ENCODE assay signal across 21 cellular contexts in genomic region chr10:97961979-97962378, GRCh38.
A peak's percentile ranks its signal among the peaks of the same experiment; 100 is the strongest.
DNase-seq lines count a peak whose midpoint lies in the region; ATAC-seq and TF ChIP-seq lines count a peak whose summit lies in the region.
"Had no signal": no experiment of that assay in that cellular context is flagged by ENCODE, and none has a peak within 500 bp of the region (broad histone marks: within the 10 kb centered on the region; RNA-seq: fewer than 3 reads in every experiment).

No MANE protein-coding gene starts in this region.

- no peak overlapping the region for H3K27ac ChIP-seq in lung (ENCODE audit: low read depth in 1 of 2, low read length in 1 of 2)

- no peaks in the 10 kb centered on the region for H3K36me3 Mint-ChIP-seq in MCF 10A (ENCODE audit: insufficient read depth, unreplicated experiment)
- H3K36me3 Mint-ChIP-seq: CD14-positive monocyte had no signal

- H3K9me3 Mint-ChIP-seq in MCF 10A (ENCODE audit: unreplicated experiment): no peaks in the 10 kb centered on the region
- H3K9me3 Mint-ChIP-seq: CD14-positive monocyte; GM23338; T-helper 1 cell treated with Interleukin-12 subunit alpha and Interleukin-12 subunit beta and Interleukin-4 antibody, amounts not matched to agents 30 μg/mL and 1 μg/mL, for 36 hours had no signal

- H3K27me3 Mint-ChIP-seq in MCF 10A (ENCODE audit: insufficient read depth, unreplicated experiment): peaks cover 91% of the 10 kb centered on the region

- ATAC-seq in lung (ENCODE audit: insufficient read depth, low FRiP score): no peak
- ATAC-seq in left lobe of liver: no peak
- no peak for ATAC-seq in GM21360 (IDR thresholded peaks at IDR 0.05; ENCODE audit: unreplicated experiment)
- ATAC-seq: GM12878, GM23338, HepG2 had no signal

- no peak overlapping the region for H3K27ac Mint-ChIP-seq in MCF 10A (ENCODE audit: low read depth, unreplicated experiment)
- H3K27ac Mint-ChIP-seq: CD14-positive monocyte; GM23338; T-helper 1 cell treated with Interleukin-12 subunit alpha and Interleukin-12 subunit beta and Interleukin-4 antibody, amounts not matched to agents 30 μg/mL and 1 μg/mL, for 36 hours had no signal

- H3K36me3 ChIP-seq in lung (ENCODE audit: control insufficient read depth in 2 of 2, insufficient read depth in 2 of 2, low read length in 2 of 2): no peaks in the 10 kb centered on the region

- H3K27me3 ChIP-seq in lung (ENCODE audit: control insufficient read depth, insufficient read depth): peaks cover 4% of the 10 kb centered on the region

- H3K4me1 Mint-ChIP-seq in MCF 10A (ENCODE audit: insufficient read depth, unreplicated experiment): no peaks in the 10 kb centered on the region
- H3K4me1 Mint-ChIP-seq: CD14-positive monocyte had no signal

- BruUV-seq in MCF 10A (replicated peaks; lab: Mats Ljungman, UMichigan): no TSS peak

- no peaks in the 10 kb centered on the region for H3K9me3 ChIP-seq in lung (ENCODE audit: control insufficient read depth in 2 of 2, insufficient read depth in 1 of 2, low read length in 1 of 2)

- DNase-seq in Daoy (ENCODE audit: low read depth) (peak; percentile 59), NCI-H69 (lab: John Stamatoyannopoulos, UW) (peak; percentile 34), lung (ENCODE audit: low spot score) (peak; percentile 65), left lobe of liver (ENCODE audit: low spot score) (no peak), MCF 10A (ENCODE audit: unreplicated experiment) (no peak)
- DNase-seq in Jurkat, Clone E6-1 (ENCODE audit: low read depth, low spot score): peak; percentile 3
- DNase-seq: ACHN, AML-193, DMS79, GDM1, Karpas-422, NCI-H1105, NCI-H2171, NCI-H524 treated with DMSO at 0.1 percent for 48 hours, RPMI8226 had no signal

- 48 to 66% methylated on average over 7 of the region's 7 CpGs for WGBS in lung, 2 donors

- POLR2A ChIA-PET in MCF 10A (lab: Yijun Ruan, JAX): no interaction called here

- no peak overlapping the region for H3K4me3 ChIP-seq in Jurkat, Clone E6-1 (ENCODE audit: low read length)
- no peak overlapping the region for H3K4me3 ChIP-seq in lung
- H3K4me3 ChIP-seq: GM12878, GM23338 had no signal

- intact Hi-C loops in MCF 10A (cut with micrococcal nuclease): no loop called here

- CTCF ChIA-PET in MCF 10A (lab: Yijun Ruan, JAX): no interaction called here

- no peaks in the 10 kb centered on the region for H3K4me1 ChIP-seq in lung (ENCODE audit: control insufficient read depth in 2 of 2, insufficient read depth in 2 of 2, low read length in 2 of 2)

- TF ChIP-seq CTCF in lung (IDR thresholded peaks at IDR 0.05; ENCODE audit: control extremely low read depth, extremely low read depth): no peak
- no peak for TF ChIP-seq CTCF in MCF 10A (IDR thresholded peaks at IDR 0.05; ENCODE audit: unreplicated experiment)

- no peak overlapping the region for H3K4me3 Mint-ChIP-seq in MCF 10A (ENCODE audit: unreplicated experiment)
- H3K4me3 Mint-ChIP-seq: GM23338; T-helper 1 cell treated with Interleukin-12 subunit alpha and Interleukin-12 subunit beta and Interleukin-4 antibody, amounts not matched to agents 30 μg/mL and 1 μg/mL, for 36 hours had no signal

Comparison
In these comparisons a context has a peak if more than half of its experiments do, and no peak if none do; other contexts are left out.
1. DNase-seq: peak in Daoy (single experiment), Jurkat, Clone E6-1 (single experiment), NCI-H69 (single experiment) and lung (single experiment); none in left lobe of liver (single experiment) and MCF 10A (single experiment).